Comparison of ENCODE assay signal across 6 cellular contexts in genomic region chr5:58279259-58279658, GRCh38.
"Had no signal": no experiment of that assay in that cellular context is flagged by ENCODE, and none has a peak within 500 bp of the region (broad histone marks: within the 10 kb centered on the region; RNA-seq: fewer than 3 reads in every experiment).

No MANE protein-coding gene starts in this region.

- H3K4me2 ChIP-seq: GM23338 had no signal

- H3K4me1 Mint-ChIP-seq: GM23338, H9, IgD-negative memory B cell had no signal

- H3K36me3 Mint-ChIP-seq: IgD-negative memory B cell had no signal

- H2AFZ ChIP-seq: GM23338 had no signal

- H3K4me3 Mint-ChIP-seq: GM23338, H9, IgD-negative memory B cell had no signal

- H3K9me3 Mint-ChIP-seq: GM23338, H9 had no signal

- H3K27ac Mint-ChIP-seq: GM23338, H9, IgD-negative memory B cell had no signal

- H3K27me3 Mint-ChIP-seq: IgD-negative memory B cell had no signal

- ATAC-seq: GM23338, HepG2 had no signal

- H3K4me3 ChIP-seq: GM23338 had no signal

- DNase-seq: H9, HCEC 1CT had no signal

- H3K27ac ChIP-seq: HL-60 had no signal
